ENCODE assay signal across 1 cellular context in genomic region chr7:149690688-149691446, GRCh38.
A peak's percentile ranks its signal among the peaks of the same experiment; 100 is the strongest.
TF ChIP-seq lines count a peak whose summit lies in the region.

No MANE protein-coding gene starts in this region.

TF ChIP-seq in HEK293, 187 proteins besides CTCF, POLR2A, EP300 and RAD21 (continued from another document):
- TF ChIP-seq, protein P1, sequence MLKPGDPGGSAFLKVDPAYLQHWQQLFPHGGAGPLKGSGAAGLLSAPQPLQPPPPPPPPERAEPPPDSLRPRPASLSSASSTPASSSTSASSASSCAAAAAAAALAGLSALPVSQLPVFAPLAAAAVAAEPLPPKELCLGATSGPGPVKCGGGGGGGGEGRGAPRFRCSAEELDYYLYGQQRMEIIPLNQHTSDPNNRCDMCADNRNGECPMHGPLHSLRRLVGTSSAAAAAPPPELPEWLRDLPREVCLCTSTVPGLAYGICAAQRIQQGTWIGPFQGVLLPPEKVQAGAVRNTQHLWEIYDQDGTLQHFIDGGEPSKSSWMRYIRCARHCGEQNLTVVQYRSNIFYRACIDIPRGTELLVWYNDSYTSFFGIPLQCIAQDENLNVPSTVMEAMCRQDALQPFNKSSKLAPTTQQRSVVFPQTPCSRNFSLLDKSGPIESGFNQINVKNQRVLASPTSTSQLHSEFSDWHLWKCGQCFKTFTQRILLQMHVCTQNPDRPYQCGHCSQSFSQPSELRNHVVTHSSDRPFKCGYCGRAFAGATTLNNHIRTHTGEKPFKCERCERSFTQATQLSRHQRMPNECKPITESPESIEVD (tag by site-specific recombination; IDR thresholded peaks at IDR 0.05): peak; percentile 53
- TF ChIP-seq ZNF776 (tag by site-specific recombination; IDR thresholded peaks at IDR 0.05; ENCODE audit: borderline replicate concordance) (no peak), ZNF350 (tag by site-specific recombination; IDR thresholded peaks at IDR 0.05) (no peak), ZNF18 (tag by site-specific recombination; IDR thresholded peaks at IDR 0.05) (no peak), ZNF692 (tag by site-specific recombination; IDR thresholded peaks at IDR 0.05) (peak; percentile 72), ZNF416 (tag by site-specific recombination; IDR thresholded peaks at IDR 0.05) (no peak), ZNF600 (tag by site-specific recombination; IDR thresholded peaks at IDR 0.05) (peak; percentile 83; the same call in 1 of the 2 replicates), SETDB1 (IDR thresholded peaks at IDR 0.05; ENCODE audit: insufficient read length, low read length) (no peak), ZNF610 (tag by site-specific recombination; IDR thresholded peaks at IDR 0.05; ENCODE audit: borderline replicate concordance) (peak; percentile 62), ZNF248 (tag by site-specific recombination; IDR thresholded peaks at IDR 0.05) (no peak), ZNF146 (tag by site-specific recombination; IDR thresholded peaks at IDR 0.05) (no peak), ZNF560 (tag by site-specific recombination; IDR thresholded peaks at IDR 0.05; ENCODE audit: borderline replicate concordance) (no peak), ZNF10 (tag by site-specific recombination; IDR thresholded peaks at IDR 0.05) (no peak), ZNF629 (tag by site-specific recombination; IDR thresholded peaks at IDR 0.05) (peak; percentile 76), ZNF239 (tag by site-specific recombination; IDR thresholded peaks at IDR 0.05) (no peak), ZNF221 (tag by site-specific recombination; IDR thresholded peaks at IDR 0.05; ENCODE audit: borderline replicate concordance) (no peak), ZNF530 (tag by site-specific recombination; IDR thresholded peaks at IDR 0.05; ENCODE audit: low read depth) (peak; percentile 98), ZNF830 (tag by site-specific recombination; IDR thresholded peaks at IDR 0.05; ENCODE audit: low read depth) (no peak), ZNF623 (tag by site-specific recombination; IDR thresholded peaks at IDR 0.05) (peak; percentile 22; the same call in 1 of the 2 replicates), ZNF157 (tag by site-specific recombination; IDR thresholded peaks at IDR 0.05) (no peak), YY2 (tag by site-specific recombination; IDR thresholded peaks at IDR 0.05) (no peak; the same call in 1 of the 2 replicates), ZBTB7A (tag by site-specific recombination; IDR thresholded peaks at IDR 0.05; ENCODE audit: low read depth) (no peak), ZNF214 (tag by site-specific recombination; IDR thresholded peaks at IDR 0.05; ENCODE audit: borderline replicate concordance) (no peak), ZNF768 (tag by site-specific recombination; IDR thresholded peaks at IDR 0.05) (peak; percentile 27; the same call in 1 of the 2 replicates), ZNF654 (tag by site-specific recombination; IDR thresholded peaks at IDR 0.05; ENCODE audit: low read depth) (no peak), SALL2 (tag by site-specific recombination; IDR thresholded peaks at IDR 0.05; ENCODE audit: borderline replicate concordance) (no peak), ZNF362 (tag by site-specific recombination; IDR thresholded peaks at IDR 0.05) (no peak), ATF2 (tag by site-specific recombination; IDR thresholded peaks at IDR 0.05; ENCODE audit: low read depth) (no peak), ZNF555 (tag by site-specific recombination; conservative IDR thresholded peaks at IDR 0.05) (no peak), ZNF37A (tag by site-specific recombination; IDR thresholded peaks at IDR 0.05) (no peak), ZNF391 (tag by site-specific recombination; IDR thresholded peaks at IDR 0.05; ENCODE audit: borderline replicate concordance, low read depth) (no peak), ZBTB20 (tag by site-specific recombination; IDR thresholded peaks at IDR 0.05) (no peak; the same call in 1 of the 2 replicates), ZNF660 (tag by site-specific recombination; IDR thresholded peaks at IDR 0.05) (peak; percentile 97), ZNF23 (tag by site-specific recombination; IDR thresholded peaks at IDR 0.05; ENCODE audit: borderline replicate concordance) (no peak), TCF7L2 (IDR thresholded peaks at IDR 0.05; ENCODE audit: borderline replicate concordance, low read depth, low read length) (0 out of 2 replicates have a peak, but pooled peaks have one; percentile 14)
- TF ChIP-seq, protein P2, sequence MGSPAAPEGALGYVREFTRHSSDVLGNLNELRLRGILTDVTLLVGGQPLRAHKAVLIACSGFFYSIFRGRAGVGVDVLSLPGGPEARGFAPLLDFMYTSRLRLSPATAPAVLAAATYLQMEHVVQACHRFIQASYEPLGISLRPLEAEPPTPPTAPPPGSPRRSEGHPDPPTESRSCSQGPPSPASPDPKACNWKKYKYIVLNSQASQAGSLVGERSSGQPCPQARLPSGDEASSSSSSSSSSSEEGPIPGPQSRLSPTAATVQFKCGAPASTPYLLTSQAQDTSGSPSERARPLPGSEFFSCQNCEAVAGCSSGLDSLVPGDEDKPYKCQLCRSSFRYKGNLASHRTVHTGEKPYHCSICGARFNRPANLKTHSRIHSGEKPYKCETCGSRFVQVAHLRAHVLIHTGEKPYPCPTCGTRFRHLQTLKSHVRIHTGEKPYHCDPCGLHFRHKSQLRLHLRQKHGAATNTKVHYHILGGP (tag by site-specific recombination; IDR thresholded peaks at IDR 0.05): no peak
- TF ChIP-seq, protein P3, sequence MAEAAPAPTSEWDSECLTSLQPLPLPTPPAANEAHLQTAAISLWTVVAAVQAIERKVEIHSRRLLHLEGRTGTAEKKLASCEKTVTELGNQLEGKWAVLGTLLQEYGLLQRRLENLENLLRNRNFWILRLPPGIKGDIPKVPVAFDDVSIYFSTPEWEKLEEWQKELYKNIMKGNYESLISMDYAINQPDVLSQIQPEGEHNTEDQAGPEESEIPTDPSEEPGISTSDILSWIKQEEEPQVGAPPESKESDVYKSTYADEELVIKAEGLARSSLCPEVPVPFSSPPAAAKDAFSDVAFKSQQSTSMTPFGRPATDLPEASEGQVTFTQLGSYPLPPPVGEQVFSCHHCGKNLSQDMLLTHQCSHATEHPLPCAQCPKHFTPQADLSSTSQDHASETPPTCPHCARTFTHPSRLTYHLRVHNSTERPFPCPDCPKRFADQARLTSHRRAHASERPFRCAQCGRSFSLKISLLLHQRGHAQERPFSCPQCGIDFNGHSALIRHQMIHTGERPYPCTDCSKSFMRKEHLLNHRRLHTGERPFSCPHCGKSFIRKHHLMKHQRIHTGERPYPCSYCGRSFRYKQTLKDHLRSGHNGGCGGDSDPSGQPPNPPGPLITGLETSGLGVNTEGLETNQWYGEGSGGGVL (tag by site-specific recombination; IDR thresholded peaks at IDR 0.05): no peak; the same call in 1 of the 2 replicates
- TF ChIP-seq, protein P4, sequence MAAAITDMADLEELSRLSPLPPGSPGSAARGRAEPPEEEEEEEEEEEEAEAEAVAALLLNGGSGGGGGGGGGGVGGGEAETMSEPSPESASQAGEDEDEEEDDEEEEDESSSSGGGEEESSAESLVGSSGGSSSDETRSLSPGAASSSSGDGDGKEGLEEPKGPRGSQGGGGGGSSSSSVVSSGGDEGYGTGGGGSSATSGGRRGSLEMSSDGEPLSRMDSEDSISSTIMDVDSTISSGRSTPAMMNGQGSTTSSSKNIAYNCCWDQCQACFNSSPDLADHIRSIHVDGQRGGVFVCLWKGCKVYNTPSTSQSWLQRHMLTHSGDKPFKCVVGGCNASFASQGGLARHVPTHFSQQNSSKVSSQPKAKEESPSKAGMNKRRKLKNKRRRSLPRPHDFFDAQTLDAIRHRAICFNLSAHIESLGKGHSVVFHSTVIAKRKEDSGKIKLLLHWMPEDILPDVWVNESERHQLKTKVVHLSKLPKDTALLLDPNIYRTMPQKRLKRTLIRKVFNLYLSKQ (tag by site-specific recombination; IDR thresholded peaks at IDR 0.05; ENCODE audit: borderline replicate concordance): no peak
- TF ChIP-seq, protein P5, sequence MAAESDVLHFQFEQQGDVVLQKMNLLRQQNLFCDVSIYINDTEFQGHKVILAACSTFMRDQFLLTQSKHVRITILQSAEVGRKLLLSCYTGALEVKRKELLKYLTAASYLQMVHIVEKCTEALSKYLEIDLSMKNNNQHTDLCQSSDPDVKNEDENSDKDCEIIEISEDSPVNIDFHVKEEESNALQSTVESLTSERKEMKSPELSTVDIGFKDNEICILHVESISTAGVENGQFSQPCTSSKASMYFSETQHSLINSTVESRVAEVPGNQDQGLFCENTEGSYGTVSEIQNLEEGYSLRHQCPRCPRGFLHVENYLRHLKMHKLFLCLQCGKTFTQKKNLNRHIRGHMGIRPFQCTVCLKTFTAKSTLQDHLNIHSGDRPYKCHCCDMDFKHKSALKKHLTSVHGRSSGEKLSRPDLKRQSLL (tag by site-specific recombination; IDR thresholded peaks at IDR 0.05): peak; percentile 65
